8 cellular contexts compared by ENCODE assay signal in the genomic region with DNA sequence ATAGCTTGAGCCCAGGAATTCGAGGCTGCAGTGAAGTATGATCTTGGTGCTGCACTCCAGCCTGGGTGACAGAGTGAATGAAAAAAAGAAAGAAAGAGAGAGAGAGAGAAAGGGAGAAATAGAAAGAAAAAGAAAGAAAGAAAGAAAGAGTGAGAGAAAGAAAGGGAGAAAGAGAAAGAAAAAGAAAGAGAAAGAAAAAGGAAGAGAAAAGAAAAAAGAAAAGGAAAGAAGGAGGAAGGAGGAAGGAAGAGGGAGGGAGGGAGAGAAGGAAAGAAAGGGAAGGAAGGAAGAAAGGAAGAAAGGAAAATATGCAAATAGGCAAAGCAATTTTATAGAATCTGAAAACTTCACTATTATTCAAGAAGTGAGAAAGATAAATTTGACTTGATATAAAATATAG. TPM values are rescaled to one million over a fixed set of nuclear protein-coding genes. Genes with fewer than 3 reads are reported as not detected.
"Had no signal": no experiment of that assay in that cellular context is flagged by ENCODE, and none has a peak within 500 bp of the region (broad histone marks: within the 10 kb centered on the region; RNA-seq: fewer than 3 reads in every experiment).

No MANE protein-coding gene starts in this region.

- H3K36me3 ChIP-seq: HAP-1 had no signal

- H2AFZ ChIP-seq: GM23248 had no signal

- H3K27ac ChIP-seq: GM23248 had no signal

- ATAC-seq: HCT116 had no signal

- H3K9me3 ChIP-seq: HAP-1 had no signal

- DNase-seq: GM23248, GOT3, H7, KG1 had no signal

- H3K36me3 Mint-ChIP-seq: IgD-negative memory B cell had no signal

- FAIRE-seq: HTR-8/SVneo had no signal

- H3K27ac Mint-ChIP-seq: IgD-negative memory B cell had no signal

- H3K27me3 Mint-ChIP-seq: IgD-negative memory B cell had no signal

- H3K4me1 ChIP-seq: HAP-1 had no signal

- H3K4me3 ChIP-seq: GM23248, HAP-1 had no signal

- H3K9ac ChIP-seq: GM23248 had no signal

- H3K4me3 Mint-ChIP-seq: IgD-negative memory B cell had no signal

RNA-seq across cellular contexts. Expression of a gene that starts 24.5 kb away (rescaled TPM):
- polyA plus RNA-seq: IgD-negative memory B cell had no signal
